9 cellular contexts compared by ENCODE assay signal in the genomic region with DNA sequence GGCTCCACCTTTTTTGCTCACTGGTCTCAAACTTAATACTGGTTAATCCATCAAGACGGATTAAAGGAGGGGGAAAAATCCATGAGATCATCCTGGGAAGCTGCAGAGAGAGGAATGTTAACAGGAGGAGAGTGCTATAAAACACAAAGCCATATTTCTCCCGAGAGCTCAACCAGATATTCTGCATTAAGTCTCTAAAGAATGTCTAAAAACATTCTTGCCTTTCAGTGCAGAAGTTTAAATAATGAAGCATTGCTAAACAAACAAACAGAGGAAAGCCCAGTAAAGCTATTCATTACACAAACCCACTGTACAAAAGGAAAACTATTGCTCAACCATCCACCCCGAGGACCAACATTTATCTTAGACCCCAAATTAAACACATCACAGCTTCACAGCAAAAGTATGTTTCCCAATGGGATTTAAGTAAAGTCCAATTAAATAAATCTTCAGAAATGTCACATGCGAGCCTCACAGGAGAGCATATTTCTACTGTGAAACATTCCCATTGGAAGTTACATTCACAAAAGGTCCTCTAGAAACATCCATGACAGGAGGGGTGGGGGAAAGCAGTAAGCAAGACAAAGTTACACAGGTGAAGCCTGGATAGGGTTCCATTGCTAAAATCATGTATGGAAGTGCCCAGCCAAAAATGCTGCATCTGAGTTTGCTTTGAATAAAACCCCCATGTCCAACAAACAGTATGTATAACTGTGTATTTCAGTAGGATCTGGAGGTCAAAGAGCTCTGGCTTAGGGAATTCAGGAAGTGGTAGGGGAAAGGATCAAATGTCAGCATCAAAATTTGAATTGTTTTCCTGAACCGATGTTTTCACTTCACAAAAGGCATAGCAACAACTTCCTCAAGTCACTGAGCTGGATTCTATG. TPM values are rescaled to one million over a fixed set of nuclear protein-coding genes. Genes with fewer than 3 reads are reported as not detected.
DNase-seq lines count a peak whose midpoint lies in the region; TF ChIP-seq lines count a peak whose summit lies in the region.
"Had no signal": no experiment of that assay in that cellular context is flagged by ENCODE, and none has a peak within 500 bp of the region (broad histone marks: within the 10 kb centered on the region; RNA-seq: fewer than 3 reads in every experiment).

No MANE protein-coding gene starts in this region.

- no peaks in the 10 kb centered on the region for H3K27me3 Mint-ChIP-seq in chondrocyte (ENCODE audit: low read depth)

- no peaks in the 10 kb centered on the region for H3K27me3 ChIP-seq in muscle layer of duodenum (ENCODE audit: low read depth, low read length)

- peak overlapping the region; percentile 74 for H3K27ac Mint-ChIP-seq in chondrocyte (ENCODE audit: unreplicated experiment)

- H3K4me1 ChIP-seq in muscle layer of duodenum (ENCODE audit: control insufficient read depth in 1 of 2, insufficient read depth in 2 of 2, low read length in 2 of 2), result peaks cover 21 to 56% of the 10 kb centered on the region in 2 donors

- H3K4me3 Mint-ChIP-seq in chondrocyte (ENCODE audit: unreplicated experiment), result no peak overlapping the region

- H3K4me3 ChIP-seq in AG10803 (ENCODE audit: low read length) (no peak overlapping the region), muscle layer of duodenum (ENCODE audit: low read depth in 1 of 2, low read length in 2 of 2) (peak overlapping the region in 1 of 2 donors; percentile 21)

- H3K9me3 Mint-ChIP-seq in chondrocyte (ENCODE audit: low read depth), result no peaks in the 10 kb centered on the region

- no peak for TF ChIP-seq CTCF in AG10803 (conservative IDR thresholded peaks at IDR 0.05; ENCODE audit: low read length)
- no peak for TF ChIP-seq CTCF in chondrocyte (IDR thresholded peaks at IDR 0.05)

- peaks cover 72% of the 10 kb centered on the region for H3K4me1 Mint-ChIP-seq in chondrocyte (ENCODE audit: low read depth)

- DNase-seq in AG10803 (ENCODE audit: low read depth) (peak; percentile 99), LHCN-M2 (ENCODE audit: low read depth) (peak; percentile 79), chondrocyte (ENCODE audit: low spot score) (no peak), NOMO-1 treated with dmso at 0.1 percent for 144 hours (lab: John Stamatoyannopoulos, UW; ENCODE audit: unreplicated experiment) (no peak), pons (ENCODE audit: low spot score) (no peak), NCI-H2171 treated with DMSO at 0.1 percent for 48 hours (lab: John Stamatoyannopoulos, UW) (no peak), NCI-H446 treated with DMSO at 0.1 percent for 48 hours (lab: John Stamatoyannopoulos, UW) (no peak)

- no peaks in the 10 kb centered on the region for H3K9me3 ChIP-seq in muscle layer of duodenum (ENCODE audit: control insufficient read depth in 1 of 2, low read length in 2 of 2)

- peaks cover 0 to 4% of the 10 kb centered on the region in 2 donors for H3K36me3 ChIP-seq in muscle layer of duodenum (ENCODE audit: control insufficient read depth in 1 of 2, insufficient read depth in 2 of 2, low read length in 2 of 2)

- H3K27ac ChIP-seq in muscle layer of duodenum (ENCODE audit: low read length), result peak overlapping the region; percentile 53
- H3K27ac ChIP-seq: HL-60 had no signal

- no peaks in the 10 kb centered on the region for H3K36me3 Mint-ChIP-seq in chondrocyte (ENCODE audit: low read depth)

RNA-seq across cellular contexts. Expression of a gene that starts 23.3 kb away (rescaled TPM):
- total RNA-seq in LHCN-M2 (2014; rRNA removed), result 43.4 and 50.7 TPM in 2 replicates
- polyA plus RNA-seq in LHCN-M2 (2012), result 18.8 TPM
- total RNA-seq in chondrocyte, result 1.4 to 4.1 TPM (median 3.6 TPM) in 3 replicates

Comparison
In these comparisons a context has a peak if more than half of its experiments do, and no peak if none do; other contexts are left out.
1. DNase-seq: peak in AG10803 (single experiment) and LHCN-M2 (single experiment); none in chondrocyte (single experiment), NOMO-1 treated with dmso at 0.1 percent for 144 hours (single experiment), pons (single experiment), NCI-H2171 treated with DMSO at 0.1 percent for 48 hours (single experiment) and NCI-H446 treated with DMSO at 0.1 percent for 48 hours (single experiment).